Comparison of ENCODE assay signal across 9 cellular contexts in genomic region chr10:61835909-61836232, GRCh38.
DNase-seq lines count a peak whose midpoint lies in the region; ATAC-seq and TF ChIP-seq lines count a peak whose summit lies in the region.
"Had no signal": no experiment of that assay in that cellular context is flagged by ENCODE, and none has a peak within 500 bp of the region (broad histone marks: within the 10 kb centered on the region; RNA-seq: fewer than 3 reads in every experiment).

No MANE protein-coding gene starts in this region.

- H3K4me1 Mint-ChIP-seq in osteocyte (ENCODE audit: unreplicated experiment): peaks cover 38% of the 10 kb centered on the region
- peaks cover 37% of the 10 kb centered on the region for H3K4me1 Mint-ChIP-seq in nephron progenitor cell

- no peaks in the 10 kb centered on the region for H3K9me3 ChIP-seq in SJSA1 (replicated peaks)
- no peaks in the 10 kb centered on the region for H3K9me3 ChIP-seq in esophagus muscularis mucosa
- no peaks in the 10 kb centered on the region for H3K9me3 ChIP-seq in Karpas-422 (ENCODE audit: low read length)
- H3K9me3 ChIP-seq in MM.1S (replicated peaks; ENCODE audit: insufficient read depth, low read length): no peaks in the 10 kb centered on the region

- no peaks in the 10 kb centered on the region for H3F3A ChIP-seq in MM.1S (ENCODE audit: insufficient read depth, low read length)

- H4K20me1 ChIP-seq in Karpas-422 (ENCODE audit: insufficient read depth, low read depth, low read length) (no peaks in the 10 kb centered on the region), MM.1S (ENCODE audit: insufficient read depth, low read length) (no peaks in the 10 kb centered on the region)

- H3K4me2 ChIP-seq in Karpas-422 (ENCODE audit: low read depth, low read length, poor library complexity, severe bottlenecking) (no peak overlapping the region), MM.1S (ENCODE audit: low read depth, low read length) (no peak overlapping the region)

- H3K27ac Mint-ChIP-seq in osteocyte (ENCODE audit: unreplicated experiment) (peak overlapping the region; percentile 78), nephron progenitor cell (no peak overlapping the region)
- H3K27ac Mint-ChIP-seq: CD4-positive, alpha-beta memory T cell had no signal

- no peaks in the 10 kb centered on the region for H3K9me2 ChIP-seq in Karpas-422 (replicated peaks; ENCODE audit: insufficient read depth, low read length)
- no peaks in the 10 kb centered on the region for H3K9me2 ChIP-seq in MM.1S (replicated peaks; ENCODE audit: insufficient read depth, low read length)

- peaks cover 33% of the 10 kb centered on the region for H3K4me1 ChIP-seq in SJSA1 (replicated peaks)
- H3K4me1 ChIP-seq in esophagus muscularis mucosa: peaks cover 16 to 50% (median 40%) of the 10 kb centered on the region in 4 donors
- H3K4me1 ChIP-seq in Karpas-422 (ENCODE audit: low read length): no peaks in the 10 kb centered on the region
- peaks cover 5% of the 10 kb centered on the region for H3K4me1 ChIP-seq in MM.1S (ENCODE audit: low read length)

- 10% methylated on average over 2 of the region's 2 CpGs for WGBS in esophagus muscularis mucosa

- H3K9me3 Mint-ChIP-seq in osteocyte (ENCODE audit: unreplicated experiment) (no peaks in the 10 kb centered on the region), nephron progenitor cell (peaks cover 7% of the 10 kb centered on the region)
- H3K9me3 Mint-ChIP-seq: CD4-positive, alpha-beta memory T cell had no signal

- no peaks in the 10 kb centered on the region for H3K27me3 Mint-ChIP-seq in osteocyte (ENCODE audit: unreplicated experiment)
- H3K27me3 Mint-ChIP-seq in nephron progenitor cell (ENCODE audit: low read depth, poor library complexity): no peaks in the 10 kb centered on the region

- peaks cover 1% of the 10 kb centered on the region for H3K36me3 Mint-ChIP-seq in osteocyte (ENCODE audit: unreplicated experiment)
- no peaks in the 10 kb centered on the region for H3K36me3 Mint-ChIP-seq in nephron progenitor cell (ENCODE audit: low read depth)
- H3K36me3 Mint-ChIP-seq: CD4-positive, alpha-beta memory T cell had no signal

- H3K36me3 ChIP-seq in BJ (ENCODE audit: control insufficient read depth, insufficient read depth, low read length) (no peaks in the 10 kb centered on the region), SJSA1 (no peaks in the 10 kb centered on the region), esophagus muscularis mucosa (no peaks in the 10 kb centered on the region), Karpas-422 (ENCODE audit: insufficient read depth, low read length) (no peaks in the 10 kb centered on the region), MM.1S (replicated peaks; ENCODE audit: insufficient read depth, low read length) (no peaks in the 10 kb centered on the region)

- no peak for ATAC-seq in HG03135 (IDR thresholded peaks at IDR 0.05; ENCODE audit: unreplicated experiment)

- TF ChIP-seq EP300 in esophagus muscularis mucosa (IDR thresholded peaks at IDR 0.05): no peak

- peak; percentile 39 for DNase-seq in BJ (ENCODE audit: low read depth)
- no peak for DNase-seq in SJSA1 (ENCODE audit: low read depth in 1 of 2, low spot score in 2 of 2)
- DNase-seq in esophagus muscularis mucosa (ENCODE audit: extremely low spot score): no peak
- DNase-seq in osteocyte (ENCODE audit: extremely low spot score, unreplicated experiment): no peak
- no peak for DNase-seq in Karpas-422
- DNase-seq in nephron progenitor cell: no peak
- no peak for DNase-seq in MM.1S
- DNase-seq: CD4-positive, alpha-beta memory T cell had no signal

- no peak for TF ChIP-seq CTCF in BJ (IDR thresholded peaks at IDR 0.05; ENCODE audit: insufficient read depth, low read depth, low read length)
- TF ChIP-seq CTCF in esophagus muscularis mucosa (IDR thresholded peaks at IDR 0.05): no peak
- TF ChIP-seq CTCF in osteocyte (IDR thresholded peaks at IDR 0.05): no peak
- no peak for TF ChIP-seq CTCF in nephron progenitor cell (IDR thresholded peaks at IDR 0.05)
- TF ChIP-seq CTCF in MM.1S (IDR thresholded peaks at IDR 0.05; ENCODE audit: low read length): no peak

- no peaks in the 10 kb centered on the region for H3K79me2 ChIP-seq in Karpas-422 (ENCODE audit: low read length)
- no peaks in the 10 kb centered on the region for H3K79me2 ChIP-seq in MM.1S (ENCODE audit: low read length)

- H3K4me3 ChIP-seq in BJ (ENCODE audit: low read depth, low read length) (no peak overlapping the region), SJSA1 (no peak overlapping the region), esophagus muscularis mucosa (peak overlapping the region in 2 of 4 donors; percentile 1 to 35), Karpas-422 (ENCODE audit: low read length) (no peak overlapping the region), MM.1S (ENCODE audit: low read length) (no peak overlapping the region)

- H3K27me3 ChIP-seq in BJ (ENCODE audit: control insufficient read depth, insufficient read depth, low read length) (no peaks in the 10 kb centered on the region), SJSA1 (replicated peaks) (no peaks in the 10 kb centered on the region), esophagus muscularis mucosa (no peaks in the 10 kb centered on the region), Karpas-422 (ENCODE audit: low read length) (no peaks in the 10 kb centered on the region), MM.1S (replicated peaks; ENCODE audit: insufficient read depth, low read length) (no peaks in the 10 kb centered on the region)

- intact Hi-C loops in esophagus muscularis mucosa (cut with DNase I): loop anchor here (2.0 to 5.0 kb wide), 2 partner anchors 44 to 61 kb away; no protein-coding TSS in a partner anchor

- H3K4me3 Mint-ChIP-seq in osteocyte (ENCODE audit: unreplicated experiment): no peak overlapping the region
- no peak overlapping the region for H3K4me3 Mint-ChIP-seq in nephron progenitor cell

- peak overlapping the region; percentile 87 for H3K27ac ChIP-seq in SJSA1
- peak overlapping the region; percentile 75 to 80 (median 78) for H3K27ac ChIP-seq in esophagus muscularis mucosa (replicated peaks in 1 of 4)
- H3K27ac ChIP-seq in Karpas-422 (ENCODE audit: low read length): no peak overlapping the region
- no peak overlapping the region for H3K27ac ChIP-seq in MM.1S (ENCODE audit: low read length)

- H3K9ac ChIP-seq in Karpas-422 (ENCODE audit: low read length) (no peak overlapping the region), MM.1S (ENCODE audit: low read length) (no peak overlapping the region)

- POLR2A ChIA-PET in BJ (lab: Charles Lee): no interaction called here

- CTCF ChIA-PET in BJ (lab: Yijun Ruan, JAX): interaction anchor here (0.6 to 4.1 kb wide), 10 partner anchors 10 to 227 kb away, joined by 3 to 23 read pairs (median 4); no protein-coding TSS in a partner anchor

- no peak overlapping the region for H2AFZ ChIP-seq in Karpas-422 (ENCODE audit: low read length)
- no peak overlapping the region for H2AFZ ChIP-seq in MM.1S (ENCODE audit: low read length)

- TF ChIP-seq POLR2A in esophagus muscularis mucosa (IDR thresholded peaks at IDR 0.05; ENCODE audit: low read depth): no peak

Comparison
In these comparisons a context has a peak if more than half of its experiments do, and no peak if none do; other contexts are left out.
1. H3K27ac ChIP-seq: peak in SJSA1 (single experiment) and esophagus muscularis mucosa (4 of 4); none in Karpas-422 (single experiment) and MM.1S (single experiment).